ENCODE assay signal across 35 cellular contexts in genomic region chr2:222271854-222272253, GRCh38. TPM values are rescaled to one million over a fixed set of nuclear protein-coding genes. Genes with fewer than 3 reads are reported as not detected.
"Had no signal": no experiment of that assay in that cellular context is flagged by ENCODE, and none has a peak within 500 bp of the region (broad histone marks: within the 10 kb centered on the region; RNA-seq: fewer than 3 reads in every experiment).

No MANE protein-coding gene starts in this region.

- H3K4me1 ChIP-seq: adrenal gland, body of pancreas had no signal

- H3K27me3 Mint-ChIP-seq: effector memory CD8-positive, alpha-beta T cell had no signal

- H3K36me3 Mint-ChIP-seq: activated CD4-positive, alpha-beta memory T cell treated with anti-CD3 and anti-CD28 coated beads for 36 hours; activated CD8-positive, alpha-beta memory T cell treated with anti-CD3 and anti-CD28 coated beads, Interleukin-2, amount 10 ng/mL, durations not matched to agents 7 days and 5 days; activated naive CD4-positive, alpha-beta T cell treated with anti-CD3 and anti-CD28 coated beads, Interleukin-2, amount 50 U/mL, for 24 hours; activated naive CD8-positive, alpha-beta T cell treated with anti-CD3 and anti-CD28 coated beads for 36 hours had no signal

- H3K27me3 ChIP-seq: gastrocnemius medialis had no signal

- H3K4me3 Mint-ChIP-seq: activated CD4-positive, alpha-beta memory T cell treated with anti-CD3 and anti-CD28 coated beads for 36 hours; activated CD4-positive, alpha-beta T cell treated with anti-CD3 and anti-CD28 coated beads for 36 hours; activated CD4-positive, alpha-beta T cell treated with anti-CD3 and anti-CD28 coated beads, Interleukin-2, amount 10 ng/mL, durations not matched to agents 24 days and 14 days; activated CD8-positive, alpha-beta memory T cell treated with anti-CD3 and anti-CD28 coated beads, Interleukin-2, amount 10 ng/mL, durations not matched to agents 7 days and 5 days; activated CD8-positive, alpha-beta T cell treated with anti-CD3 and anti-CD28 coated beads, Interleukin-2, amount 10 ng/mL, durations not matched to agents 7 days and 5 days; activated naive CD4-positive, alpha-beta T cell treated with anti-CD3 and anti-CD28 coated beads for 36 hours; activated naive CD4-positive, alpha-beta T cell treated with anti-CD3 and anti-CD28 coated beads, Interleukin-2, amount 50 U/mL, for 24 hours; activated naive CD8-positive, alpha-beta T cell treated with anti-CD3 and anti-CD28 coated beads for 36 hours; activated naive CD8-positive, alpha-beta T cell treated with anti-CD3 and anti-CD28 coated beads, Interleukin-2, amount 50 U/mL, for 24 hours; activated T-helper 1 cell treated with anti-CD3 and anti-CD28 coated beads, Interleukin-12 subunit alpha, Interleukin-12 subunit beta, Interleukin-2, Interleukin-4 antibody, amounts not matched to agents 30 ng/mL and 10 ng/mL and 1 ng/mL, durations not matched to agents 14 hours and 24 hours and 36 hours; effector memory CD8-positive, alpha-beta T cell; T-helper 17 cell; T-helper 2 cell treated with Interferon-gamma antibody and Interleukin-4, amounts not matched to agents 5 μg/mL and 100 μg/mL, for 36 hours had no signal

- DNase-seq: activated CD4-positive, alpha-beta memory T cell treated with anti-CD3 and anti-CD28 coated beads for 36 hours; activated CD4-positive, alpha-beta T cell treated with anti-CD3 and anti-CD28 coated beads for 36 hours; activated CD4-positive, alpha-beta T cell treated with anti-CD3 and anti-CD28 coated beads, Interleukin-2, amount 10 ng/mL, durations not matched to agents 24 days and 14 days; activated CD4-positive, CD25-positive, alpha-beta regulatory T cell; activated CD4-positive, CD25-positive, alpha-beta regulatory T cell treated with anti-CD3 and anti-CD28 coated beads, Interleukin-2, amount 50 U/mL, for 72 hours; activated CD8-positive, alpha-beta memory T cell treated with anti-CD3 and anti-CD28 coated beads, Interleukin-2, amount 10 ng/mL, durations not matched to agents 7 days and 5 days; activated CD8-positive, alpha-beta memory T cell treated with anti-CD3 and anti-CD28 coated beads, Interleukin-2, amount 50 U/mL, for 4 hours; activated CD8-positive, alpha-beta T cell treated with anti-CD3 and anti-CD28 coated beads, Interleukin-2, amount 10 ng/mL, durations not matched to agents 7 days and 5 days; activated effector memory CD4-positive, alpha-beta T cell treated with anti-CD3 and anti-CD28 coated beads, Interleukin-2, amount 50 U/mL, for 16 hours; activated naive CD4-positive, alpha-beta T cell treated with anti-CD3 and anti-CD28 coated beads for 36 hours; activated naive CD8-positive, alpha-beta T cell treated with anti-CD3 and anti-CD28 coated beads for 36 hours; activated naive CD8-positive, alpha-beta T cell treated with anti-CD3 and anti-CD28 coated beads, Interleukin-2, amount 50 U/mL, for 24 hours; activated T-cell treated with anti-CD3 and anti-CD28 coated beads, Interleukin-2, amount 50 U/mL, for 1 hour; activated T-cell treated with anti-CD3 and anti-CD28 coated beads, Interleukin-2, amount 50 U/mL, for 48 hours; adrenal gland; amygdala; aorta; body of pancreas; caudate nucleus; cortex of kidney; dermis blood vessel endothelial cell; effector CD4-positive, alpha-beta T cell; effector memory CD8-positive, alpha-beta T cell; gastrocnemius medialis; glutamatergic neuron; T-helper 1 cell; T-helper 17 cell; T1000 had no signal

- H3K9me3 Mint-ChIP-seq: activated CD4-positive, alpha-beta memory T cell treated with anti-CD3 and anti-CD28 coated beads for 36 hours; activated CD4-positive, alpha-beta T cell treated with anti-CD3 and anti-CD28 coated beads, Interleukin-2, amount 10 ng/mL, durations not matched to agents 24 days and 14 days; activated naive CD4-positive, alpha-beta T cell treated with anti-CD3 and anti-CD28 coated beads for 36 hours; activated naive CD4-positive, alpha-beta T cell treated with anti-CD3 and anti-CD28 coated beads, Interleukin-2, amount 50 U/mL, for 24 hours; activated naive CD8-positive, alpha-beta T cell treated with anti-CD3 and anti-CD28 coated beads for 36 hours; activated naive CD8-positive, alpha-beta T cell treated with anti-CD3 and anti-CD28 coated beads, Interleukin-2, amount 50 U/mL, for 24 hours; activated T-helper 1 cell treated with anti-CD3 and anti-CD28 coated beads, Interleukin-12 subunit alpha, Interleukin-12 subunit beta, Interleukin-2, Interleukin-4 antibody, amounts not matched to agents 30 ng/mL and 10 ng/mL and 1 ng/mL, durations not matched to agents 14 hours and 24 hours and 36 hours; activated T-helper 2 cell treated with anti-CD3 and anti-CD28 coated beads, Interferon-gamma antibody, Interleukin-2, Interleukin-4, amounts not matched to agents 10 μg/mL and 5 μg/mL and 100 μg/mL, durations not matched to agents 14 hours and 24 hours and 36 hours; effector memory CD8-positive, alpha-beta T cell; T-helper 2 cell treated with Interferon-gamma antibody and Interleukin-4, amounts not matched to agents 5 μg/mL and 100 μg/mL, for 36 hours had no signal

- H3K4me1 Mint-ChIP-seq: activated CD4-positive, alpha-beta T cell treated with anti-CD3 and anti-CD28 coated beads for 36 hours; activated CD4-positive, alpha-beta T cell treated with anti-CD3 and anti-CD28 coated beads, Interleukin-2, amount 10 ng/mL, durations not matched to agents 24 days and 14 days; activated CD8-positive, alpha-beta memory T cell treated with anti-CD3 and anti-CD28 coated beads, Interleukin-2, amount 10 ng/mL, durations not matched to agents 7 days and 5 days; activated naive CD4-positive, alpha-beta T cell treated with anti-CD3 and anti-CD28 coated beads, Interleukin-2, amount 50 U/mL, for 24 hours; activated naive CD8-positive, alpha-beta T cell treated with anti-CD3 and anti-CD28 coated beads for 36 hours; activated naive CD8-positive, alpha-beta T cell treated with anti-CD3 and anti-CD28 coated beads, Interleukin-2, amount 50 U/mL, for 24 hours; T-helper 17 cell had no signal

- H3K9me3 ChIP-seq: body of pancreas, gastrocnemius medialis had no signal

- H3K27ac Mint-ChIP-seq: activated CD4-positive, alpha-beta memory T cell treated with anti-CD3 and anti-CD28 coated beads for 36 hours; activated CD4-positive, alpha-beta T cell treated with anti-CD3 and anti-CD28 coated beads for 36 hours; activated CD4-positive, alpha-beta T cell treated with anti-CD3 and anti-CD28 coated beads, Interleukin-2, amount 10 ng/mL, durations not matched to agents 24 days and 14 days; activated CD8-positive, alpha-beta memory T cell treated with anti-CD3 and anti-CD28 coated beads, Interleukin-2, amount 10 ng/mL, durations not matched to agents 7 days and 5 days; activated CD8-positive, alpha-beta T cell treated with anti-CD3 and anti-CD28 coated beads, Interleukin-2, amount 10 ng/mL, durations not matched to agents 7 days and 5 days; activated naive CD4-positive, alpha-beta T cell treated with anti-CD3 and anti-CD28 coated beads for 36 hours; activated naive CD4-positive, alpha-beta T cell treated with anti-CD3 and anti-CD28 coated beads, Interleukin-2, amount 50 U/mL, for 24 hours; activated naive CD8-positive, alpha-beta T cell treated with anti-CD3 and anti-CD28 coated beads for 36 hours; activated naive CD8-positive, alpha-beta T cell treated with anti-CD3 and anti-CD28 coated beads, Interleukin-2, amount 50 U/mL, for 24 hours; activated T-helper 1 cell treated with anti-CD3 and anti-CD28 coated beads, Interleukin-12 subunit alpha, Interleukin-12 subunit beta, Interleukin-2, Interleukin-4 antibody, amounts not matched to agents 30 ng/mL and 10 ng/mL and 1 ng/mL, durations not matched to agents 14 hours and 24 hours and 36 hours; activated T-helper 2 cell treated with anti-CD3 and anti-CD28 coated beads, Interferon-gamma antibody, Interleukin-2, Interleukin-4, amounts not matched to agents 10 μg/mL and 5 μg/mL and 100 μg/mL, durations not matched to agents 14 hours and 24 hours and 36 hours; effector memory CD8-positive, alpha-beta T cell; T-helper 17 cell; T-helper 2 cell treated with Interferon-gamma antibody and Interleukin-4, amounts not matched to agents 5 μg/mL and 100 μg/mL, for 36 hours had no signal

- H3K27ac ChIP-seq: adrenal gland, body of pancreas, gastrocnemius medialis had no signal

- H3K36me3 ChIP-seq: adrenal gland, gastrocnemius medialis had no signal

- H3K4me3 ChIP-seq: adrenal gland, body of pancreas, gastrocnemius medialis had no signal

- ATAC-seq: activated CD4-positive, alpha-beta T cell treated with anti-CD3 and anti-CD28 coated beads for 36 hours; activated CD8-positive, alpha-beta memory T cell treated with anti-CD3 and anti-CD28 coated beads, Interleukin-2, amount 10 ng/mL, durations not matched to agents 7 days and 5 days; activated CD8-positive, alpha-beta T cell treated with anti-CD3 and anti-CD28 coated beads, Interleukin-2, amount 10 ng/mL, durations not matched to agents 7 days and 5 days; activated naive CD8-positive, alpha-beta T cell treated with anti-CD3 and anti-CD28 coated beads, Interleukin-2, amount 50 U/mL, for 24 hours; body of pancreas; effector memory CD8-positive, alpha-beta T cell; esophagus mucosa; T-helper 17 cell had no signal

RNA-seq across cellular contexts. Expression of gene PAX3, which starts 26.9 kb away (rescaled TPM):
- total RNA-seq: activated CD4-positive, alpha-beta memory T cell treated with anti-CD3 and anti-CD28 coated beads for 36 hours; activated CD4-positive, alpha-beta T cell treated with anti-CD3 and anti-CD28 coated beads for 36 hours; activated CD4-positive, alpha-beta T cell treated with anti-CD3 and anti-CD28 coated beads, Interleukin-2, amount 10 ng/mL, durations not matched to agents 24 days and 14 days; activated CD8-positive, alpha-beta memory T cell treated with anti-CD3 and anti-CD28 coated beads for 36 hours; activated CD8-positive, alpha-beta memory T cell treated with anti-CD3 and anti-CD28 coated beads, Interleukin-2, amount 10 ng/mL, durations not matched to agents 7 days and 5 days; activated CD8-positive, alpha-beta T cell treated with anti-CD3 and anti-CD28 coated beads, Interleukin-2, amount 10 ng/mL, durations not matched to agents 7 days and 5 days; activated naive CD4-positive, alpha-beta T cell treated with anti-CD3 and anti-CD28 coated beads for 36 hours; activated naive CD8-positive, alpha-beta T cell treated with anti-CD3 and anti-CD28 coated beads for 36 hours; activated T-helper 1 cell treated with anti-CD3 and anti-CD28 coated beads, Interleukin-12 subunit alpha, Interleukin-12 subunit beta, Interleukin-2, Interleukin-4 antibody, amounts not matched to agents 30 ng/mL and 10 ng/mL and 1 ng/mL, durations not matched to agents 14 hours and 24 hours and 36 hours; activated T-helper 2 cell treated with anti-CD3 and anti-CD28 coated beads, Interferon-gamma antibody, Interleukin-2, Interleukin-4, amounts not matched to agents 10 μg/mL and 5 μg/mL and 100 μg/mL, durations not matched to agents 14 hours and 24 hours and 36 hours; adrenal gland; body of pancreas; dermis blood vessel endothelial cell; epithelial cell of proximal tubule; esophagus mucosa; T-helper 17 cell had no signal
- polyA plus RNA-seq: adrenal gland, aorta had no signal
